ENCODE assay signal across 8 cellular contexts in the genomic region with DNA sequence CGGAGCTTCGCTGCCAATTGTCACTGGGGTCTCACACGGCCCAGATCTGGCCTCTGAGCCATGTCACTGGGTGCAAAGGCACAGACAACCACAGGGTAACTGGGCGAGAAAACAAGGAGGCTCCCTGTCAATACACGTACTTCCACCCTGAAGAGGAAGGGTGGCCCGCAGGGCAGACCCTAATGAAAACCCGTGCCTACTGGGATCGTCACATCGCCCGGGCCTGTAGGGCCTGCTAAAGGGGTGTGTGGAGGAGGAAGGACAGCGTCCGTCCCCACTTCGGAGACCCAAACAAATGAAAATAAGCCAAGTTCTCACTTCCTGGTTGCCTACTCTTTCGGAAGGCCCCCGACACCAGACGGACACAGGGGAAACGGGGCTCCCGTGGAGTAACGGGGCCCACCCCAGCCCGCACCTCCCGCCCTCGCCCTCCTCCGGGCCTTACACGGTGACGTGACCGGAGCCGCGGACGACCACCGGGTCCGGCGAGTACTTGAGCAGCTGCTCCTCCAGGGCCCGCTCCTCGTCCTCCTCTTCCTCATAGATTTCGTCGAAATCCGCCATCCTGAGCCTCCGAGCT. TPM values are rescaled to one million over a fixed set of nuclear protein-coding genes. Genes with fewer than 3 reads are reported as not detected.
DNase-seq lines count a peak whose midpoint lies in the region; ATAC-seq and TF ChIP-seq lines count a peak whose summit lies in the region.

No MANE protein-coding gene starts in this region.

- H3K27me3 ChIP-seq in DOHH2 (ENCODE audit: control insufficient read depth, low read length) (no peaks in the 10 kb centered on the region), HUES48 (ENCODE audit: control insufficient read depth, insufficient read depth, low read length) (peaks cover 13% of the 10 kb centered on the region; the same call in 1 of the 2 replicates)

- intact Hi-C loops in activated CD4-positive, alpha-beta T cell treated with anti-CD3 and anti-CD28 coated beads, Interleukin-2, amount 10 ng/mL, durations not matched to agents 24 days and 14 days (cut with micrococcal nuclease) = loop anchor here (1.0 to 10.0 kb wide), 8 partner anchors 27 to 1352 kb away; a partner anchor contains a TSS

- H3K4me3 ChIP-seq in DOHH2 (ENCODE audit: low read length) (peak overlapping the region; percentile 84), HUES48 (ENCODE audit: low read depth, low read length) (peak overlapping the region; percentile 93), mesodermal cell (ENCODE audit: extremely low read depth, insufficient read depth, low read length, poor library complexity, severe bottlenecking) (peak overlapping the region; percentile 93)

- peak; percentile 20 for ATAC-seq in GM21360 (IDR thresholded peaks at IDR 0.05; ENCODE audit: unreplicated experiment)
- ATAC-seq in stimulated activated effector memory CD8-positive, alpha-beta T cell treated with anti-CD3 and anti-CD28 coated beads, Interleukin-12 subunit alpha, Interleukin-12 subunit beta, amount 100 ng/mL, for 72 hours = peak; percentile 36

- peak overlapping the region; percentile 96 for H3K4me3 Mint-ChIP-seq in activated CD4-positive, alpha-beta T cell treated with anti-CD3 and anti-CD28 coated beads, Interleukin-2, amount 10 ng/mL, durations not matched to agents 24 days and 14 days
- H3K4me3 Mint-ChIP-seq in stimulated activated effector memory CD8-positive, alpha-beta T cell treated with anti-CD3 and anti-CD28 coated beads, Interleukin-12 subunit alpha, Interleukin-12 subunit beta, amount 100 ng/mL, for 72 hours = peak overlapping the region; percentile 89

- H3K27me3 Mint-ChIP-seq in activated CD4-positive, alpha-beta T cell treated with anti-CD3 and anti-CD28 coated beads, Interleukin-2, amount 10 ng/mL, durations not matched to agents 24 days and 14 days = peaks cover 3% of the 10 kb centered on the region

- peak overlapping the region; percentile 87 for H3K9ac ChIP-seq in HUES48 (ENCODE audit: low read depth, low read length)

- H4K20me1 ChIP-seq in DOHH2 (ENCODE audit: control insufficient read depth, insufficient read depth, low read depth, low read length) = peaks cover 12% of the 10 kb centered on the region; the same call in 1 of the 2 replicates

- peaks cover 17% of the 10 kb centered on the region for H3K36me3 Mint-ChIP-seq in activated CD4-positive, alpha-beta T cell treated with anti-CD3 and anti-CD28 coated beads, Interleukin-2, amount 10 ng/mL, durations not matched to agents 24 days and 14 days (ENCODE audit: low read depth)
- peaks cover 52% of the 10 kb centered on the region for H3K36me3 Mint-ChIP-seq in stimulated activated effector memory CD8-positive, alpha-beta T cell treated with anti-CD3 and anti-CD28 coated beads, Interleukin-12 subunit alpha, Interleukin-12 subunit beta, amount 100 ng/mL, for 72 hours

- peak overlapping the region; percentile 92 for H3K27ac Mint-ChIP-seq in activated CD4-positive, alpha-beta T cell treated with anti-CD3 and anti-CD28 coated beads, Interleukin-2, amount 10 ng/mL, durations not matched to agents 24 days and 14 days
- H3K27ac Mint-ChIP-seq in stimulated activated effector memory CD8-positive, alpha-beta T cell treated with anti-CD3 and anti-CD28 coated beads, Interleukin-12 subunit alpha, Interleukin-12 subunit beta, amount 100 ng/mL, for 72 hours = peak overlapping the region; percentile 97

- H3K27ac ChIP-seq in DOHH2 (ENCODE audit: low read depth, low read length) = peak overlapping the region; percentile 74
- peak overlapping the region; percentile 89 for H3K27ac ChIP-seq in HUES48 (ENCODE audit: low read depth, low read length)
- peak overlapping the region; percentile 94 for H3K27ac ChIP-seq in mesodermal cell (ENCODE audit: low read depth, low read length, severe bottlenecking)

- no peak for TF ChIP-seq CTCF in DOHH2 (IDR thresholded peaks at IDR 0.05; ENCODE audit: low read depth, low read length, poor library complexity, severe bottlenecking)

- H3F3A ChIP-seq in DOHH2 (ENCODE audit: control insufficient read depth, insufficient read depth) = 0 out of 2 replicates have a peak, but pooled peaks cover 2% of the 10 kb centered on the region

- 1% methylated on average over 30 to 32 of the region's 38 CpGs for WGBS in mesodermal cell (ENCODE audit: insufficient coverage in 2 of 2), 2 experiments

- peaks cover 34% of the 10 kb centered on the region for H3K36me3 ChIP-seq in DOHH2 (ENCODE audit: control insufficient read depth, low read length)
- no peaks in the 10 kb centered on the region for H3K36me3 ChIP-seq in HUES48 (ENCODE audit: control insufficient read depth, insufficient read depth, low read length)
- no peaks in the 10 kb centered on the region for H3K36me3 ChIP-seq in mesodermal cell (ENCODE audit: control insufficient read depth, insufficient read depth, low read length)

- peak overlapping the region; percentile 79 for H3K4me2 ChIP-seq in DOHH2 (ENCODE audit: low read length)

- no peaks in the 10 kb centered on the region for H3K9me3 ChIP-seq in DOHH2 (ENCODE audit: control insufficient read depth, insufficient read depth, low read length)
- H3K9me3 ChIP-seq in HUES48 (ENCODE audit: control insufficient read depth, insufficient read depth, low read length) = no peaks in the 10 kb centered on the region
- no peaks in the 10 kb centered on the region for H3K9me3 ChIP-seq in mesodermal cell (ENCODE audit: control insufficient read depth, low read length)

- H3K9me3 Mint-ChIP-seq in activated CD4-positive, alpha-beta T cell treated with anti-CD3 and anti-CD28 coated beads, Interleukin-2, amount 10 ng/mL, durations not matched to agents 24 days and 14 days = no peaks in the 10 kb centered on the region
- no peaks in the 10 kb centered on the region for H3K9me3 Mint-ChIP-seq in stimulated activated effector memory CD8-positive, alpha-beta T cell treated with anti-CD3 and anti-CD28 coated beads, Interleukin-12 subunit alpha, Interleukin-12 subunit beta, amount 100 ng/mL, for 72 hours

- peaks cover 55% of the 10 kb centered on the region for H3K79me2 ChIP-seq in DOHH2 (ENCODE audit: control insufficient read depth, low read length)

- H3K4me1 ChIP-seq in DOHH2 (ENCODE audit: control insufficient read depth, low read length) (peaks cover 46% of the 10 kb centered on the region), HUES48 (ENCODE audit: control insufficient read depth, insufficient read depth, low read length) (peaks cover 42% of the 10 kb centered on the region), mesodermal cell (ENCODE audit: control insufficient read depth, insufficient read depth, low read length, poor library complexity, severe bottlenecking) (peaks cover 31% of the 10 kb centered on the region)

- peaks cover 33% of the 10 kb centered on the region for H3K4me1 Mint-ChIP-seq in activated CD4-positive, alpha-beta T cell treated with anti-CD3 and anti-CD28 coated beads, Interleukin-2, amount 10 ng/mL, durations not matched to agents 24 days and 14 days
- peaks cover 33% of the 10 kb centered on the region for H3K4me1 Mint-ChIP-seq in stimulated activated effector memory CD8-positive, alpha-beta T cell treated with anti-CD3 and anti-CD28 coated beads, Interleukin-12 subunit alpha, Interleukin-12 subunit beta, amount 100 ng/mL, for 72 hours

- no peaks in the 10 kb centered on the region for H3K9me2 ChIP-seq in DOHH2 (replicated peaks; ENCODE audit: control insufficient read depth, low read length)

- peak; percentile 82 for DNase-seq in activated CD4-positive, alpha-beta T cell treated with anti-CD3 and anti-CD28 coated beads, Interleukin-2, amount 10 ng/mL, durations not matched to agents 24 days and 14 days
- peak; percentile 25 for DNase-seq in effector CD4-positive, alpha-beta T cell
- DNase-seq in stimulated activated effector memory CD8-positive, alpha-beta T cell treated with anti-CD3 and anti-CD28 coated beads, Interleukin-12 subunit alpha, Interleukin-12 subunit beta, amount 100 ng/mL, for 72 hours (ENCODE audit: low spot score in 2 of 2) = peak in 1 of 2 donors; percentile 78
- DNase-seq in epidermal melanocyte (ENCODE audit: insufficient read length, low spot score) = no peak

RNA-seq across cellular contexts. Expression of a gene that starts 0.6 kb away (rescaled TPM):
- 20.0 and 23.8 TPM in 2 replicates for total RNA-seq in activated CD4-positive, alpha-beta T cell treated with anti-CD3 and anti-CD28 coated beads, Interleukin-2, amount 10 ng/mL, durations not matched to agents 24 days and 14 days
- polyA plus RNA-seq in mesodermal cell (2013, experiment 1 of 2) = 27.4 TPM
- 29.9 TPM for polyA plus RNA-seq in mesodermal cell (2013, experiment 2 of 2)

RNA-seq across cellular contexts. Expression of a gene that starts 36.1 kb away (rescaled TPM):
- not detected in 2 replicates for total RNA-seq in activated CD4-positive, alpha-beta T cell treated with anti-CD3 and anti-CD28 coated beads, Interleukin-2, amount 10 ng/mL, durations not matched to agents 24 days and 14 days
- polyA plus RNA-seq in mesodermal cell (2013, experiment 1 of 2) = 0.88 TPM
- 0.96 TPM for polyA plus RNA-seq in mesodermal cell (2013, experiment 2 of 2)
